ENCODE assay signal across 10 cellular contexts in genomic region chr20:6140947-6141346, GRCh38. TPM values are rescaled to one million over a fixed set of nuclear protein-coding genes. Genes with fewer than 3 reads are reported as not detected.
DNase-seq lines count a peak whose midpoint lies in the region; ATAC-seq and TF ChIP-seq lines count a peak whose summit lies in the region.
"Had no signal": no experiment of that assay in that cellular context is flagged by ENCODE, and none has a peak within 500 bp of the region (broad histone marks: within the 10 kb centered on the region; RNA-seq: fewer than 3 reads in every experiment).

No MANE protein-coding gene starts in this region.

- peak in 2 of 3 experiments; percentile 4 to 28 for DNase-seq in NCI-H1417 (lab: John Stamatoyannopoulos, UW)
- DNase-seq in NCI-H1417 treated with DMSO at 0.1 percent for 48 hours (lab: John Stamatoyannopoulos, UW), result no peak
- peak; percentile 27 for DNase-seq in HT-29 (ENCODE audit: low spot score)
- DNase-seq: Peyer's patch, uterus had no signal

- H3K27me3 ChIP-seq in neuron (ENCODE audit: insufficient read depth, low read length), result no peaks in the 10 kb centered on the region
- H3K27me3 ChIP-seq: Peyer's patch, uterus had no signal

- H3K9me3 ChIP-seq in neuron (ENCODE audit: low read length), result no peaks in the 10 kb centered on the region
- H3K9me3 ChIP-seq: Peyer's patch, uterus had no signal

- no peaks in the 10 kb centered on the region for H3K36me3 ChIP-seq in neuron (ENCODE audit: insufficient read depth, low read length)
- H3K36me3 ChIP-seq: Peyer's patch, uterus had no signal

- H3K4me3 ChIP-seq in WI38 (ENCODE audit: low read depth, low read length), result no peak overlapping the region
- H3K4me3 ChIP-seq in neuron (ENCODE audit: low read length), result no peak overlapping the region
- H3K4me3 ChIP-seq: Peyer's patch, uterus had no signal

- no peak for ATAC-seq in GM21737 (IDR thresholded peaks at IDR 0.05; ENCODE audit: unreplicated experiment)
- ATAC-seq in HG03378 (IDR thresholded peaks at IDR 0.05; ENCODE audit: unreplicated experiment), result no peak
- no peak for ATAC-seq in HG02938 (IDR thresholded peaks at IDR 0.05; ENCODE audit: unreplicated experiment)

- peak overlapping the region; percentile 51 for H2AFZ ChIP-seq in neuron (ENCODE audit: low read depth, low read length)

- 0 out of 2 replicates have a peak, but pooled peaks have one; percentile 3 for TF ChIP-seq CTCF in WI38 (IDR thresholded peaks at IDR 0.05; ENCODE audit: low read depth, low read length)

- H3K4me1 ChIP-seq in neuron (ENCODE audit: insufficient read depth, low read length), result no peaks in the 10 kb centered on the region
- H3K4me1 ChIP-seq: Peyer's patch, uterus had no signal

RNA-seq across cellular contexts. Expression of gene FERMT1, which starts 18.1 kb away (rescaled TPM):
- total RNA-seq in HT-29 (2014; rRNA removed; shearing (Covaris generic)), result 69.1 and 72.0 TPM in 2 replicates
